ENCODE assay signal across 2 cellular contexts in the genomic region with DNA sequence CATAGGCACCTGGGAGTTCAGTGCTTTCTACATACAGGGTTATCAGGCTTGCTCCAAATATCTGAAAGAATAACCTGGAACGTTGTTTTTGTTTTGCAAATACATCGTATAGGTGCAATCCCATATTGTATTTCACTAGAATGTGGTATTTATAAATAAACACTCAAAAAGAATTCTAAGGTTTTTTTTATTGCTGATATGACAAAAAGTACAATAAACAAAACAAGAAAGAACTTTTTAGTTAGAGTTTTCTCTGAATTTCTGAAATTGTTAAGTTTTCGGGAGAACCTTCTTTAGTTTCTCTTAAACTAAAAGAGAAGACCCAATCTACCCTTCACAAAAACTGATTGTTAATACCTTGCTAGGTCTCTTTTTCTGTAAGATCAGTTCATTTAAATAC.
A peak's percentile ranks its signal among the peaks of the same experiment; 100 is the strongest.
TF ChIP-seq lines count a peak whose summit lies in the region.

No MANE protein-coding gene starts in this region.

TF ChIP-seq in HepG2, 621 proteins besides CTCF, POLR2A, EP300 and RAD21:
- no peak for TF ChIP-seq ZBTB40 (IDR thresholded peaks at IDR 0.05)
- no peak for TF ChIP-seq ZBTB40 (CRISPR knock-in tag; IDR thresholded peaks at IDR 0.05)
- TF ChIP-seq MAFF (IDR thresholded peaks at IDR 0.05; ENCODE audit: low read depth, low read length), result peak; percentile 90
- peak; percentile 86 to 95 for TF ChIP-seq MAFK (conservative IDR thresholded peaks at IDR 0.05 in 1 of 2, IDR thresholded peaks at IDR 0.05 in 1 of 2; ENCODE audit: low read length in 2 of 2)
- no peak for TF ChIP-seq ZSCAN21 (CRISPR knock-in tag; IDR thresholded peaks at IDR 0.05; ENCODE audit: borderline replicate concordance)
- no peak for TF ChIP-seq KDM5A (IDR thresholded peaks at IDR 0.05; ENCODE audit: borderline replicate concordance, low read length)
- TF ChIP-seq ZNF766 (CRISPR knock-in tag; IDR thresholded peaks at IDR 0.05; ENCODE audit: borderline replicate concordance), result no peak
- no peak for TF ChIP-seq MAF1 (CRISPR knock-in tag; IDR thresholded peaks at IDR 0.05; ENCODE audit: borderline replicate concordance)
- no peak for TF ChIP-seq ZNF263 (CRISPR knock-in tag; IDR thresholded peaks at IDR 0.05)
- TF ChIP-seq IKZF4 (CRISPR knock-in tag; IDR thresholded peaks at IDR 0.05; ENCODE audit: borderline replicate concordance, low read depth, not compliant biosample characterization), result no peak

TF ChIP-seq in K562, 482 proteins besides CTCF, POLR2A, EP300 and RAD21 (continued from another document):
- TF ChIP-seq, protein P1, sequence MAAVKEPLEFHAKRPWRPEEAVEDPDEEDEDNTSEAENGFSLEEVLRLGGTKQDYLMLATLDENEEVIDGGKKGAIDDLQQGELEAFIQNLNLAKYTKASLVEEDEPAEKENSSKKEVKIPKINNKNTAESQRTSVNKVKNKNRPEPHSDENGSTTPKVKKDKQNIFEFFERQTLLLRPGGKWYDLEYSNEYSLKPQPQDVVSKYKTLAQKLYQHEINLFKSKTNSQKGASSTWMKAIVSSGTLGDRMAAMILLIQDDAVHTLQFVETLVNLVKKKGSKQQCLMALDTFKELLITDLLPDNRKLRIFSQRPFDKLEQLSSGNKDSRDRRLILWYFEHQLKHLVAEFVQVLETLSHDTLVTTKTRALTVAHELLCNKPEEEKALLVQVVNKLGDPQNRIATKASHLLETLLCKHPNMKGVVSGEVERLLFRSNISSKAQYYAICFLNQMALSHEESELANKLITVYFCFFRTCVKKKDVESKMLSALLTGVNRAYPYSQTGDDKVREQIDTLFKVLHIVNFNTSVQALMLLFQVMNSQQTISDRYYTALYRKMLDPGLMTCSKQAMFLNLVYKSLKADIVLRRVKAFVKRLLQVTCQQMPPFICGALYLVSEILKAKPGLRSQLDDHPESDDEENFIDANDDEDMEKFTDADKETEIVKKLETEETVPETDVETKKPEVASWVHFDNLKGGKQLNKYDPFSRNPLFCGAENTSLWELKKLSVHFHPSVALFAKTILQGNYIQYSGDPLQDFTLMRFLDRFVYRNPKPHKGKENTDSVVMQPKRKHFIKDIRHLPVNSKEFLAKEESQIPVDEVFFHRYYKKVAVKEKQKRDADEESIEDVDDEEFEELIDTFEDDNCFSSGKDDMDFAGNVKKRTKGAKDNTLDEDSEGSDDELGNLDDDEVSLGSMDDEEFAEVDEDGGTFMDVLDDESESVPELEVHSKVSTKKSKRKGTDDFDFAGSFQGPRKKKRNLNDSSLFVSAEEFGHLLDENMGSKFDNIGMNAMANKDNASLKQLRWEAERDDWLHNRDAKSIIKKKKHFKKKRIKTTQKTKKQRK (IDR thresholded peaks at IDR 0.05; ENCODE audit: borderline replicate concordance, low read depth, low read length), result no peak
